Comparison of ENCODE assay signal across 16 cellular contexts in genomic region chr5:1881731-1882336, GRCh38. TPM values are rescaled to one million over a fixed set of nuclear protein-coding genes. Genes with fewer than 3 reads are reported as not detected.
A peak's percentile ranks its signal among the peaks of the same experiment; 100 is the strongest.
DNase-seq lines count a peak whose midpoint lies in the region; ATAC-seq and TF ChIP-seq lines count a peak whose summit lies in the region.
"Had no signal": no experiment of that assay in that cellular context is flagged by ENCODE, and none has a peak within 500 bp of the region (broad histone marks: within the 10 kb centered on the region; RNA-seq: fewer than 3 reads in every experiment).

No MANE protein-coding gene starts in this region.

- TF ChIP-seq RAD21 in SK-N-SH (IDR thresholded peaks at IDR 0.05; ENCODE audit: low read length): no peak

- TF ChIP-seq CTCF in SK-N-SH (IDR thresholded peaks at IDR 0.05) (no peak), brain (conservative IDR thresholded peaks at IDR 0.05) (no peak), tibial artery (IDR thresholded peaks at IDR 0.05) (no peak)

- POLR2A ChIA-PET in SK-N-SH (lab: Yijun Ruan, JAX): no interaction called here

- no peaks in the 10 kb centered on the region for H3K9me2 ChIP-seq in SK-N-SH

- TF ChIP-seq EP300 in SK-N-SH (IDR thresholded peaks at IDR 0.05; ENCODE audit: borderline replicate concordance in 1 of 2, low read depth in 1 of 2, low read length in 1 of 2): no peak

- DNase-seq in SK-N-SH (no peak), iPS DF 6.9 (ENCODE audit: low read depth, low spot score) (no peak), T-helper 9 cell (no peak), G401 (ENCODE audit: low spot score) (no peak), tibial artery (no peak)
- DNase-seq: activated CD8-positive, alpha-beta T cell treated with anti-CD3 and anti-CD28 coated beads, Interleukin-2, amount 10 ng/mL, durations not matched to agents 7 days and 5 days; activated effector memory CD4-positive, alpha-beta T cell treated with anti-CD3 and anti-CD28 coated beads, Interleukin-2, amount 50 U/mL, for 16 hours; foreskin melanocyte; left colon; stimulated activated CD4-positive, alpha-beta T cell treated with anti-CD3 and anti-CD28 coated beads, Interleukin-4, amount 100 ng/mL, for 24 hours had no signal

- H3K4me2 ChIP-seq in SK-N-SH (no peak overlapping the region), skeletal muscle satellite cell (ENCODE audit: low read length) (peak overlapping the region; percentile 20)

- no peaks in the 10 kb centered on the region for H3F3A ChIP-seq in SK-N-SH (replicated peaks; ENCODE audit: insufficient read depth)

- H4K20me1 ChIP-seq in SK-N-SH (ENCODE audit: insufficient read depth): 0 out of 2 replicates have a peak, but pooled peaks cover 8% of the 10 kb centered on the region

- H3K9me3 Mint-ChIP-seq in brain: peaks cover 0 to 10% (median 3%) of the 10 kb centered on the region in 5 experiments

- H3K4me3 ChIP-seq in SK-N-SH (ENCODE audit: low read depth in 2 of 2, low read length in 1 of 2) (no peak overlapping the region), iPS DF 6.9 (ENCODE audit: low read length) (peak overlapping the region; percentile 26; the same call in 1 of the 2 replicates), skeletal muscle satellite cell (ENCODE audit: low read length) (no peak overlapping the region), tibial artery (no peak overlapping the region)
- H3K4me3 ChIP-seq: right lobe of liver, SJSA1 had no signal

- H3K4me1 ChIP-seq in SK-N-SH (ENCODE audit: control insufficient read depth in 1 of 2, insufficient read depth in 2 of 2, low read depth in 1 of 2, low read length in 1 of 2) (no peaks in the 10 kb centered on the region), iPS DF 6.9 (ENCODE audit: control insufficient read depth, insufficient read depth, low read length) (peaks cover 8% of the 10 kb centered on the region), skeletal muscle satellite cell (ENCODE audit: control insufficient read depth, insufficient read depth, low read length) (peaks cover 8% of the 10 kb centered on the region), tibial artery (peaks cover 0 to 42% (median 27%) of the 10 kb centered on the region in 4 donors)
- H3K4me1 ChIP-seq: SJSA1 had no signal

- peak overlapping the region in 3 of 5 experiments; percentile 16 to 75 (median 62) for H3K4me3 Mint-ChIP-seq in brain
- H3K4me3 Mint-ChIP-seq: activated CD8-positive, alpha-beta T cell treated with anti-CD3 and anti-CD28 coated beads, Interleukin-2, amount 10 ng/mL, durations not matched to agents 7 days and 5 days had no signal

- H3K27me3 ChIP-seq in SK-N-SH (ENCODE audit: insufficient read depth): peaks cover 90% of the 10 kb centered on the region
- H3K27me3 ChIP-seq in iPS DF 6.9 (ENCODE audit: control insufficient read depth, insufficient read depth, low read length): peaks cover 73% of the 10 kb centered on the region
- H3K27me3 ChIP-seq in skeletal muscle satellite cell (ENCODE audit: control insufficient read depth, insufficient read depth, low read length): peaks cover 53% of the 10 kb centered on the region
- H3K27me3 ChIP-seq in tibial artery: peaks cover 0 to 100% of the 10 kb centered on the region in 2 donors

- peaks cover 4% of the 10 kb centered on the region for H3K36me3 Mint-ChIP-seq in brain

- CTCF ChIA-PET in SK-N-SH (lab: Yijun Ruan, JAX): no interaction called here

- H3K36me3 ChIP-seq in SK-N-SH (replicated peaks in 1 of 2; ENCODE audit: control insufficient read depth in 1 of 2, insufficient read depth in 2 of 2, low read length in 1 of 2) (no peaks in the 10 kb centered on the region), iPS DF 6.9 (ENCODE audit: control insufficient read depth, insufficient read depth, low read length) (no peaks in the 10 kb centered on the region), skeletal muscle satellite cell (ENCODE audit: insufficient read depth, low read length) (no peaks in the 10 kb centered on the region), tibial artery (peaks cover 0 to 4% (median 0%) of the 10 kb centered on the region in 3 donors)
- H3K36me3 ChIP-seq: right lobe of liver, SJSA1 had no signal

- intact Hi-C loops in tibial artery (cut with DNase I; ENCODE audit: low total_unique reads): no loop called here

- H3K9ac ChIP-seq in SK-N-SH (no peak overlapping the region), skeletal muscle satellite cell (ENCODE audit: low read depth, low read length) (no peak overlapping the region)

- H3K27ac ChIP-seq in SK-N-SH (ENCODE audit: low read depth in 2 of 2, low read length in 1 of 2): no peak overlapping the region
- H3K27ac ChIP-seq in iPS DF 6.9 (ENCODE audit: low read length): no peak overlapping the region
- H3K27ac ChIP-seq in tibial artery: no peak overlapping the region
- H3K27ac ChIP-seq: right lobe of liver, SJSA1 had no signal

- no peak overlapping the region for H2AFZ ChIP-seq in SK-N-SH (ENCODE audit: low read depth)

- H3K27ac Mint-ChIP-seq in brain: no peak overlapping the region
- H3K27ac Mint-ChIP-seq: activated CD8-positive, alpha-beta T cell treated with anti-CD3 and anti-CD28 coated beads, Interleukin-2, amount 10 ng/mL, durations not matched to agents 7 days and 5 days had no signal

- H3K27me3 Mint-ChIP-seq in brain: peaks cover 95% of the 10 kb centered on the region

- peaks cover 28% of the 10 kb centered on the region for H3K4me1 Mint-ChIP-seq in brain

- WGBS in SK-N-SH (ENCODE audit: low lambda C conversion rate): 24% methylated on average over 22 of the region's 59 CpGs
- no CpG with 5 or more reads among the region's 59 CpGs for WGBS in iPS DF 6.9 (ENCODE audit: insufficient coverage, insufficient read length)

- no peak for ATAC-seq in SK-N-SH treated with all-trans-retinoic acid at 6 μM for 48 hours
- ATAC-seq: activated CD8-positive, alpha-beta T cell treated with anti-CD3 and anti-CD28 coated beads, Interleukin-2, amount 10 ng/mL, durations not matched to agents 7 days and 5 days; right lobe of liver had no signal

- in situ Hi-C loops in G401 (cut with HindIII; ENCODE audit: low sequenced_read_pairs): no loop called here

- no peaks in the 10 kb centered on the region for H3K79me2 ChIP-seq in SK-N-SH (ENCODE audit: insufficient read depth)

- H3K9me3 ChIP-seq in SK-N-SH (no peaks in the 10 kb centered on the region), iPS DF 6.9 (ENCODE audit: control insufficient read depth, insufficient read depth, low read length) (no peaks in the 10 kb centered on the region), skeletal muscle satellite cell (replicated peaks; ENCODE audit: low read length) (no peaks in the 10 kb centered on the region), tibial artery (no peaks in the 10 kb centered on the region)
- H3K9me3 ChIP-seq: right lobe of liver had no signal

TF ChIP-seq in SK-N-SH, 30 proteins besides CTCF, POLR2A, EP300 and RAD21:
- TF ChIP-seq MAX (IDR thresholded peaks at IDR 0.05; ENCODE audit: low read depth) (0 out of 2 replicates have a peak, but pooled peaks have one; percentile 30), PBX3 (IDR thresholded peaks at IDR 0.05) (no peak)

TF ChIP-seq in SK-N-SH treated with all-trans-retinoic acid at 6 μM for 48 hours, 23 proteins besides CTCF, POLR2A, EP300 and RAD21 (continues in another document):
- TF ChIP-seq TOX (CRISPR knock-in tag; IDR thresholded peaks at IDR 0.05; ENCODE audit: borderline replicate concordance) (no peak), TSHZ2 (CRISPR knock-in tag; IDR thresholded peaks at IDR 0.05) (no peak), ARNTL (CRISPR knock-in tag; IDR thresholded peaks at IDR 0.05; ENCODE audit: borderline replicate concordance, low read depth) (no peak), SNAI2 (CRISPR knock-in tag; IDR thresholded peaks at IDR 0.05) (no peak), OSR1 (CRISPR knock-in tag; IDR thresholded peaks at IDR 0.05) (no peak), ZFP30 (CRISPR knock-in tag; IDR thresholded peaks at IDR 0.05) (no peak), RARB (CRISPR knock-in tag; IDR thresholded peaks at IDR 0.05) (no peak), CREB5 (CRISPR knock-in tag; IDR thresholded peaks at IDR 0.05; ENCODE audit: low read depth) (no peak), PPARA (CRISPR knock-in tag; IDR thresholded peaks at IDR 0.05; ENCODE audit: borderline replicate concordance) (no peak)

RNA-seq across cellular contexts. Expression of gene IRX4, which starts 0.9 kb away (rescaled TPM):
- polyA plus RNA-seq in SK-N-SH (2012; rRNA removed) (not detected in 2 replicates), brain (ENCODE audit: insufficient read depth, low read depth, low replicate concordance) (not detected)
- not detected in 2 replicates for polyA plus RNA-seq in SK-N-SH (2012; cell fraction: cytosol; rRNA removed)
- polyA plus RNA-seq in SK-N-SH (2012; cell fraction: nucleus; rRNA removed): not detected in 2 replicates
- under 0.01 and 0.22 TPM in 2 replicates for total RNA-seq in skeletal muscle satellite cell (2012; rRNA removed)
- total RNA-seq in G401 (2014; rRNA removed; shearing (Covaris generic)): not detected in 2 replicates
- total RNA-seq: activated CD8-positive, alpha-beta T cell treated with anti-CD3 and anti-CD28 coated beads, Interleukin-2, amount 10 ng/mL, durations not matched to agents 7 days and 5 days; left colon; right lobe of liver; SJSA1; urinary bladder had no signal
- polyA plus RNA-seq: urinary bladder had no signal
